ENCODE assay signal across 2 cellular contexts in the genomic region with DNA sequence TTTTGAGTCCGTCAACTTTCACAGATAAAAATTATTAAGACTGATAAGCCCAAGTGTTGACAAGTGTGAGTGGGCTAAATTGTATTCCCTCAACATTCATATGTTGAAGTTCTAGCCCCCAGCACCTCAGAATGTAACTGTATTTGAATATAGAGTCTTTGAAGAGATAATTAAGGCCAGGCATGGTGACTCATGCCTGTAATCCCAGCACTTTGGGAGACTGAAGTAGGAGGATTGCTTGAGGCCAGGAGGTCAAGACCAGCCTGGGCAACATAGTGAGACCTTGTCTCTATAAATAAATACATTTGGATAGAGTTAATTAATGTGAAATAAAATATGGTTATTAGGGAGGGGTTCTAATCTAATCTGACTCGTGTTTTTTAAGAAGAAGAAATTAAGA.
TF ChIP-seq lines count a peak whose summit lies in the region.

No MANE protein-coding gene starts in this region.

TF ChIP-seq in IMR-90, 13 proteins besides CTCF, POLR2A, EP300 and RAD21:
- no peak for TF ChIP-seq RFX5 (IDR thresholded peaks at IDR 0.05; ENCODE audit: low read depth, low read length)
- TF ChIP-seq CEBPB (IDR thresholded peaks at IDR 0.05; ENCODE audit: low read depth, low read length): no peak
- no peak for TF ChIP-seq MXI1 (IDR thresholded peaks at IDR 0.05; ENCODE audit: borderline replicate concordance, low read depth, low read length)
- TF ChIP-seq NFE2L2 (IDR thresholded peaks at IDR 0.05; ENCODE audit: low read depth, low read length): no peak
- no peak for TF ChIP-seq FOS (IDR thresholded peaks at IDR 0.05; ENCODE audit: low read depth, low read length)
- TF ChIP-seq MAZ (IDR thresholded peaks at IDR 0.05; ENCODE audit: borderline replicate concordance, low read depth, low read length): no peak
- TF ChIP-seq CHD1 (IDR thresholded peaks at IDR 0.05; ENCODE audit: low read depth, low read length): no peak
- TF ChIP-seq MAFK (IDR thresholded peaks at IDR 0.05; ENCODE audit: low read depth, low read length): no peak
- TF ChIP-seq, protein P1, sequence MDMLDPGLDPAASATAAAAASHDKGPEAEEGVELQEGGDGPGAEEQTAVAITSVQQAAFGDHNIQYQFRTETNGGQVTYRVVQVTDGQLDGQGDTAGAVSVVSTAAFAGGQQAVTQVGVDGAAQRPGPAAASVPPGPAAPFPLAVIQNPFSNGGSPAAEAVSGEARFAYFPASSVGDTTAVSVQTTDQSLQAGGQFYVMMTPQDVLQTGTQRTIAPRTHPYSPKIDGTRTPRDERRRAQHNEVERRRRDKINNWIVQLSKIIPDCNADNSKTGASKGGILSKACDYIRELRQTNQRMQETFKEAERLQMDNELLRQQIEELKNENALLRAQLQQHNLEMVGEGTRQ (IDR thresholded peaks at IDR 0.05; ENCODE audit: low read depth, low read length): no peak
- TF ChIP-seq RCOR1 (IDR thresholded peaks at IDR 0.05; ENCODE audit: insufficient replicate concordance, low read length): no peak
- TF ChIP-seq, protein P2, sequence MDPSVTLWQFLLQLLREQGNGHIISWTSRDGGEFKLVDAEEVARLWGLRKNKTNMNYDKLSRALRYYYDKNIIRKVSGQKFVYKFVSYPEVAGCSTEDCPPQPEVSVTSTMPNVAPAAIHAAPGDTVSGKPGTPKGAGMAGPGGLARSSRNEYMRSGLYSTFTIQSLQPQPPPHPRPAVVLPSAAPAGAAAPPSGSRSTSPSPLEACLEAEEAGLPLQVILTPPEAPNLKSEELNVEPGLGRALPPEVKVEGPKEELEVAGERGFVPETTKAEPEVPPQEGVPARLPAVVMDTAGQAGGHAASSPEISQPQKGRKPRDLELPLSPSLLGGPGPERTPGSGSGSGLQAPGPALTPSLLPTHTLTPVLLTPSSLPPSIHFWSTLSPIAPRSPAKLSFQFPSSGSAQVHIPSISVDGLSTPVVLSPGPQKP (IDR thresholded peaks at IDR 0.05; ENCODE audit: borderline replicate concordance, low read depth, low read length): no peak
- no peak for TF ChIP-seq BHLHE40 (IDR thresholded peaks at IDR 0.05; ENCODE audit: low read depth, low read length)
- TF ChIP-seq SMC3 (IDR thresholded peaks at IDR 0.05; ENCODE audit: low read depth, low read length): no peak

TF ChIP-seq in H1, 55 proteins besides CTCF, POLR2A, EP300 and RAD21:
- no peak for TF ChIP-seq TBP (IDR thresholded peaks at IDR 0.05; ENCODE audit: low read depth, low read length)
- no peak for TF ChIP-seq BCL11A (IDR thresholded peaks at IDR 0.05; ENCODE audit: low read depth in 2 of 2, low read length in 2 of 2)
- no peak for TF ChIP-seq SIN3A (conservative IDR thresholded peaks at IDR 0.05 in 1 of 2, IDR thresholded peaks at IDR 0.05 in 1 of 2; ENCODE audit: low read depth in 1 of 2, low read length in 2 of 2)
- TF ChIP-seq RBBP5 (IDR thresholded peaks at IDR 0.05; ENCODE audit: borderline replicate concordance, low read depth, low read length): no peak
- TF ChIP-seq SUZ12 (IDR thresholded peaks at IDR 0.05; ENCODE audit: low read length): no peak
- TF ChIP-seq KDM5A (IDR thresholded peaks at IDR 0.05; ENCODE audit: low read length): no peak
- TF ChIP-seq RFX5 (IDR thresholded peaks at IDR 0.05; ENCODE audit: borderline replicate concordance, low read depth, low read length): no peak
